In genomic region chr6:5259428-5259827, GRCh38 we compare ENCODE assay signal across 1 cellular context.
TF ChIP-seq lines count a peak whose summit lies in the region.

No MANE protein-coding gene starts in this region.

TF ChIP-seq in HepG2, 621 proteins besides CTCF, POLR2A, EP300 and RAD21:
- TF ChIP-seq ZNF597 (CRISPR knock-in tag; IDR thresholded peaks at IDR 0.05): no peak
- TF ChIP-seq SNAI1 (CRISPR knock-in tag; IDR thresholded peaks at IDR 0.05; ENCODE audit: borderline replicate concordance): 0 out of 2 replicates have a peak, but pooled peaks have one; percentile 28
